ENCODE assay signal across 14 cellular contexts in the genomic region with DNA sequence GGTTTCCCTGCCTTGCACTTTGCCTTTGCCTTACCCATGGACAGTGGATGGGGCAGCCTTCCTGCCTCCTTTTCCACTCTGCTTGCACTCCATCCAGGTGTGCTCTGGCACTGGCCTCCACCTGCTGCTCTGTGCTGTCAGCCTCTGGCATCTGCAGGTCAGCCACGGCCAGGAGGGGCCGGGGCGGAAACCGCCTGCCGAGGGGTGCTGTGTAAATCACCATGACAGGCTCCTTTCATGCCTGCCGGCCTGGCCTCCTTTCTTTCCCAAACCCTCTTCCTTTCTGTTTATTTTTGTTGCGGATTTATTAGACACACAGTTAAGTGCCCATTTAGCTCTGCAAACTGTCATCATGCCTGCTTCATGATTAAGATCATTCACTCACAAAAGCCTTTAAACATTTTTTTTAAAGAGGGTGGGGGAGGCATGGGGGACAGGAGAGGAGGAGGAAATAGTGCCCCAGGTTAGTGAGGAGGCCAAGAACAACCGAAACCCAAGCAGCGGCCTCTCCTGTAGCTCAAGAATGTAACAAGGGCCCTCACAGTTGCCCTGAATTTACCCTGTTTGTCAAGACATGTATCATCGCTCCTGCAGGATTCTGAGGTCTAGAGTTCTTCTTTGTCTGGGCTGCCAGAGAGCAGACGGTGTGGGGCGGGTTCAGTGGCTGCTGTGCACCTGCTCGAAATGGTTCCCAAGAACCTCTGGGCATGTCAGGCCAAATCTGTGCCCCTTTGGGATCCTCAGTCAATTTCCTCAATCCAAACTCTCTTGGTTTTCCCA.
DNase-seq lines count a peak whose midpoint lies in the region; TF ChIP-seq lines count a peak whose summit lies in the region.
"Had no signal": no experiment of that assay in that cellular context is flagged by ENCODE, and none has a peak within 500 bp of the region (broad histone marks: within the 10 kb centered on the region; RNA-seq: fewer than 3 reads in every experiment).

No MANE protein-coding gene starts in this region.

- no peaks in the 10 kb centered on the region for H3K9me3 ChIP-seq in colonic mucosa
- H3K9me3 ChIP-seq: ascending aorta had no signal

- DNase-seq in DMS79 treated with DMSO at 0.1 percent for 48 hours (lab: John Stamatoyannopoulos, UW), result peak; percentile 99
- DNase-seq in NCI-H2029 treated with DMSO at 0.1 percent for 48 hours (lab: John Stamatoyannopoulos, UW), result peak; percentile 89
- peak; percentile 35 for DNase-seq in colonic mucosa
- peak; percentile 44 for DNase-seq in posterior vena cava (ENCODE audit: low spot score)
- no peak for DNase-seq in lower leg skin (ENCODE audit: low spot score in 2 of 2)
- DNase-seq in HK-2 (ENCODE audit: unreplicated experiment), result no peak
- no peak for DNase-seq in epidermal melanocyte (ENCODE audit: insufficient read length, low spot score)
- no peak for DNase-seq in UCSD-AML1 (lab: John Stamatoyannopoulos, UW; ENCODE audit: unreplicated experiment)
- DNase-seq: activated CD4-positive, alpha-beta memory T cell treated with anti-CD3 and anti-CD28 coated beads for 36 hours; DMS 273 treated with DMSO at 0.1 percent for 48 hours; mesendoderm; NCI-H526 treated with DMSO at 0.1 percent for 48 hours; occipital lobe had no signal

- no peaks in the 10 kb centered on the region for H3K27me3 ChIP-seq in colonic mucosa
- H3K27me3 ChIP-seq: ascending aorta had no signal

- H3K36me3 ChIP-seq in colonic mucosa, result no peaks in the 10 kb centered on the region
- H3K36me3 ChIP-seq: ascending aorta had no signal

- TF ChIP-seq CTCF in colonic mucosa (IDR thresholded peaks at IDR 0.05) (no peak), lower leg skin (IDR thresholded peaks at IDR 0.05) (no peak)

- no peaks in the 10 kb centered on the region for H3K4me1 ChIP-seq in colonic mucosa
- H3K4me1 ChIP-seq: ascending aorta had no signal

- H3K27ac ChIP-seq in colonic mucosa, result no peak overlapping the region
- H3K27ac ChIP-seq: ascending aorta had no signal

- 42 to 48% methylated on average over 13 of the region's 13 CpGs for WGBS in lower leg skin, 2 donors

- no peak for TF ChIP-seq POLR2A in lower leg skin (IDR thresholded peaks at IDR 0.05)

- no peak overlapping the region for H3K9ac ChIP-seq in colonic mucosa (ENCODE audit: low read depth in 2 of 2, low read length in 2 of 2)

- intact Hi-C loops in colonic mucosa (cut with DNase I), result no loop called here
- intact Hi-C loops in posterior vena cava (cut with DNase I), result no loop called here
- intact Hi-C loops in lower leg skin (cut with DNase I; ENCODE audit: low total_unique reads), result no loop called here

- H3K4me3 ChIP-seq in colonic mucosa, result no peak overlapping the region
- no peak overlapping the region for H3K4me3 ChIP-seq in lower leg skin (ENCODE audit: low read depth, poor library complexity, severe bottlenecking)
- H3K4me3 ChIP-seq: ascending aorta had no signal

Comparison
In these comparisons a context has a peak if more than half of its experiments do, and no peak if none do; other contexts are left out.
1. DNase-seq: peak in DMS79 treated with DMSO at 0.1 percent for 48 hours (single experiment), NCI-H2029 treated with DMSO at 0.1 percent for 48 hours (single experiment), colonic mucosa (single experiment) and posterior vena cava (single experiment); none in lower leg skin (0 of 2), HK-2 (single experiment), epidermal melanocyte (single experiment) and UCSD-AML1 (single experiment).